24 cellular contexts compared by ENCODE assay signal in genomic region chr1:38231941-38232340, GRCh38.
"Had no signal": no experiment of that assay in that cellular context is flagged by ENCODE, and none has a peak within 500 bp of the region (broad histone marks: within the 10 kb centered on the region; RNA-seq: fewer than 3 reads in every experiment).

No MANE protein-coding gene starts in this region.

- H3K9me3 ChIP-seq: esophagus squamous epithelium, left lung, prostate gland, right atrium auricular region, testis had no signal

- H3K4me1 ChIP-seq: esophagus squamous epithelium, heart right ventricle, left lung, prostate gland, right atrium auricular region, testis, tibial artery had no signal

- DNase-seq: cortex of kidney; effector memory CD8-positive, alpha-beta T cell; erythroblast; esophagus squamous epithelium; foreskin melanocyte; glutamatergic neuron; heart right ventricle; hippocampal formation; left cardiac atrium; left lung; mesendoderm; midbrain; naive thymus-derived CD8-positive, alpha-beta T cell; nephron progenitor cell; nucleus accumbens; stimulated activated CD4-positive, alpha-beta T cell treated with anti-CD3 and anti-CD28 coated beads, Interleukin-4, amount 100 ng/mL, for 4 hours; stimulated activated naive CD8-positive, alpha-beta T cell treated with anti-CD3 and anti-CD28 coated beads, Interleukin-15, Interleukin-2, amounts not matched to agents 100 U/mL and 50 U/mL, for 24 hours; substantia nigra; testis; tibial artery had no signal

- H3K27me3 ChIP-seq: right atrium auricular region, testis had no signal

- H3K4me3 ChIP-seq: esophagus squamous epithelium, heart right ventricle, left lung, prostate gland, right atrium auricular region, testis, tibial artery had no signal

- H3K36me3 ChIP-seq: esophagus squamous epithelium, heart right ventricle, left lung, prostate gland, right atrium auricular region, tibial artery had no signal

- FAIRE-seq: endometrium, islet of Langerhans had no signal

- H3K27ac ChIP-seq: esophagus squamous epithelium, heart right ventricle, left lung, prostate gland, right atrium auricular region, testis, tibial artery had no signal
